16 cellular contexts compared by ENCODE assay signal in genomic region chr5:67731886-67732285, GRCh38.
DNase-seq lines count a peak whose midpoint lies in the region; ATAC-seq, FAIRE-seq and TF ChIP-seq lines count a peak whose summit lies in the region.
"Had no signal": no experiment of that assay in that cellular context is flagged by ENCODE, and none has a peak within 500 bp of the region (broad histone marks: within the 10 kb centered on the region; RNA-seq: fewer than 3 reads in every experiment).

No MANE protein-coding gene starts in this region.

- TF ChIP-seq POLR2A in GM12892 (IDR thresholded peaks at IDR 0.05; ENCODE audit: low read depth, low read length), result no peak

- H3K27me3 Mint-ChIP-seq in brain, result no peaks in the 10 kb centered on the region

- H3K36me3 Mint-ChIP-seq in brain, result no peaks in the 10 kb centered on the region

- ATAC-seq in HG02759 (IDR thresholded peaks at IDR 0.05; ENCODE audit: unreplicated experiment), result no peak

- no peak overlapping the region for H3K4me3 Mint-ChIP-seq in brain
- H3K4me3 Mint-ChIP-seq: CD4-positive, alpha-beta T cell; H9 had no signal

- H3K27ac Mint-ChIP-seq in brain, result peak overlapping the region; percentile 18 to 75 (median 53)
- H3K27ac Mint-ChIP-seq: CD4-positive, alpha-beta T cell had no signal

- TF ChIP-seq CTCF in brain (conservative IDR thresholded peaks at IDR 0.05), result no peak

- peaks cover 32% of the 10 kb centered on the region for H3K4me1 Mint-ChIP-seq in brain

- H3K9me3 Mint-ChIP-seq in brain, result peaks cover 3 to 31% (median 12%) of the 10 kb centered on the region in 5 experiments
- H3K9me3 Mint-ChIP-seq: CD4-positive, alpha-beta T cell had no signal

- DNase-seq in G401 (ENCODE audit: low spot score) (peak; percentile 95), hippocampal formation (lab: John Stamatoyannopoulos, UW) (peak; percentile 18 to 92), pons (ENCODE audit: low spot score) (peak; percentile 99), DMS53 treated with DMSO at 0.1 percent for 48 hours (lab: John Stamatoyannopoulos, UW; ENCODE audit: unreplicated experiment) (no peak), GM12892 (ENCODE audit: insufficient read length) (no peak)
- no peak for DNase-seq in stimulated activated CD4-positive, alpha-beta T cell treated with anti-CD3 and anti-CD28 coated beads, Interleukin-4, amount 100 ng/mL, for 4 hours
- DNase-seq: CD4-positive, alpha-beta T cell; DMS53; H9; NCI-H1048; NCI-H1436; NCI-H2081; NCI-H524 treated with DMSO at 0.1 percent for 48 hours had no signal

- in situ Hi-C loops in G401 (cut with HindIII; ENCODE audit: low sequenced_read_pairs), result no loop called here

- no peak for FAIRE-seq in GM12892 (lab: Jason Lieb, UNC)
- FAIRE-seq: A204.1 had no signal

Comparison
In these comparisons a context has a peak if more than half of its experiments do, and no peak if none do; other contexts are left out.
1. DNase-seq: peak in G401 (single experiment), hippocampal formation (2 of 2) and pons (single experiment); none in stimulated activated CD4-positive, alpha-beta T cell treated with anti-CD3 and anti-CD28 coated beads, Interleukin-4, amount 100 ng/mL, for 4 hours (0 of 2), DMS53 treated with DMSO at 0.1 percent for 48 hours (single experiment) and GM12892 (single experiment).